ENCODE assay signal across 25 cellular contexts in the genomic region with DNA sequence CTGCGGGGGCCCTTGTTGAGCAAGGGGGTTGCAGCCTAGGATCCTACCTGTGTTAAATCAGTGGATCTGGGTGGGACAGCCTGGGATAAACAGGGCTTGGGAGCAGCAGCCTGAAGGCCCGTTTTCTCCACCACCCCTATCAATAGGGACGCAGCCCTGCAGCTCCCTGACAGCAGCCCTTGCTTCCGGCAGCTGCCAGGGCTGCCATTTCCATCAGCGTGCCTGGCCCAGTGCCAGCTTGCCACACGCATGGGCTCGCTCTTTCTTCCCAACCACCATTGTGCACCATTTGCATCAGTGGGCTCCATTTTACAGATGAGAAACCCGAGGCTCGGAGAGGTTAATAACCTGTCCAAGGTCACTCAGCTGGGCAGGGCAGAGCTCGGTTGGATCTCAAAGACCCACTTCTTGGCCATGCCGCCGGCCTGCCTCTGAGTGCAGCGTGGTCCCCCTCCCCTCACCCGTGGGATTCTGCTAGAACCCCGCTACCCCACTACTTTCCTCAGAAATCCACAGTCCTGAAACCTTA. TPM values are rescaled to one million over a fixed set of nuclear protein-coding genes. Genes with fewer than 3 reads are reported as not detected.
DNase-seq lines count a peak whose midpoint lies in the region; ATAC-seq and TF ChIP-seq lines count a peak whose summit lies in the region.
"Had no signal": no experiment of that assay in that cellular context is flagged by ENCODE, and none has a peak within 500 bp of the region (broad histone marks: within the 10 kb centered on the region; RNA-seq: fewer than 3 reads in every experiment).

No MANE protein-coding gene starts in this region.

- no peak overlapping the region for H3K9ac ChIP-seq in BLaER1 treated with 17β-estradiol and CSF1 and Interleukin-3, amounts not matched to agents 10 nM and 100 nM
- H3K9ac ChIP-seq: parathyroid adenoma had no signal

- WGBS in esophagus squamous epithelium, 2 donors, result 66 to 72% methylated on average over 14 to 15 of the region's 15 CpGs

- DNase-seq in DMS153 treated with DMSO at 0.1 percent for 48 hours (lab: John Stamatoyannopoulos, UW; ENCODE audit: unreplicated experiment) (peak; percentile 32), NCI-H2081 treated with DMSO at 0.1 percent for 48 hours (lab: John Stamatoyannopoulos, UW) (peak; percentile 28), SHP77 (lab: John Stamatoyannopoulos, UW) (peak; percentile 62 to 72), esophagus squamous epithelium (lab: John Stamatoyannopoulos, UW) (no peak), nephron progenitor cell (no peak)
- no peak for DNase-seq in activated naive CD4-positive, alpha-beta T cell treated with anti-CD3 and anti-CD28 coated beads for 36 hours
- DNase-seq: activated CD4-positive, alpha-beta memory T cell treated with anti-CD3 and anti-CD28 coated beads, Interleukin-2, amount 10 ng/mL, durations not matched to agents 7 days and 5 days; activated CD4-positive, CD25-positive, alpha-beta regulatory T cell; activated gamma-delta T cell; AML-193; body of pancreas; effector CD8-positive, alpha-beta T cell; erythroblast; foreskin keratinocyte; immature natural killer cell; IMR-90; left ventricle myocardium superior; stimulated activated CD8-positive, alpha-beta memory T cell treated with anti-CD3 and anti-CD28 coated beads, Interleukin-4, amount 100 ng/mL, for 48 hours; transverse colon had no signal

- no peak overlapping the region for H3K4me3 Mint-ChIP-seq in activated naive CD4-positive, alpha-beta T cell treated with anti-CD3 and anti-CD28 coated beads for 36 hours
- H3K4me3 Mint-ChIP-seq in nephron progenitor cell, result no peak overlapping the region
- H3K4me3 Mint-ChIP-seq: activated CD4-positive, alpha-beta memory T cell treated with anti-CD3 and anti-CD28 coated beads, Interleukin-2, amount 10 ng/mL, durations not matched to agents 7 days and 5 days; GM23338; immature natural killer cell; natural killer cell treated with Interleukin-12 subunit alpha and Interleukin-12 subunit beta and Interleukin-15 and Interleukin-18, amount 100 ng/mL, for 72 hours had no signal

- no peaks in the 10 kb centered on the region for H3K36me3 ChIP-seq in BLaER1 treated with 17β-estradiol and CSF1 and Interleukin-3, amounts not matched to agents 10 nM and 100 nM
- H3K36me3 ChIP-seq in esophagus squamous epithelium, result no peaks in the 10 kb centered on the region
- H3K36me3 ChIP-seq: transverse colon had no signal

- no peak overlapping the region for H3K27ac ChIP-seq in BLaER1 treated with 17β-estradiol and CSF1 and Interleukin-3, amounts not matched to agents 10 nM and 100 nM
- H3K27ac ChIP-seq in esophagus squamous epithelium, result peak overlapping the region in 2 of 4 donors; percentile 9 to 39
- H3K27ac ChIP-seq: body of pancreas, foreskin keratinocyte, parathyroid adenoma, transverse colon had no signal

- H3K4me2 ChIP-seq in BLaER1 treated with 17β-estradiol and CSF1 and Interleukin-3, amounts not matched to agents 10 nM and 100 nM, result peak overlapping the region in 8 of 11 experiments; percentile 11 to 62 (median 52); a peak in 15 of 22 replicates
- H3K4me2 ChIP-seq: GM23338 had no signal

- H3K27ac Mint-ChIP-seq in activated naive CD4-positive, alpha-beta T cell treated with anti-CD3 and anti-CD28 coated beads for 36 hours, result no peak overlapping the region
- H3K27ac Mint-ChIP-seq in nephron progenitor cell, result no peak overlapping the region
- H3K27ac Mint-ChIP-seq: activated CD4-positive, alpha-beta memory T cell treated with anti-CD3 and anti-CD28 coated beads, Interleukin-2, amount 10 ng/mL, durations not matched to agents 7 days and 5 days; GM23338; immature natural killer cell; natural killer cell treated with Interleukin-12 subunit alpha and Interleukin-12 subunit beta and Interleukin-15 and Interleukin-18, amount 100 ng/mL, for 72 hours had no signal

- H4K20me1 ChIP-seq in BLaER1 treated with 17β-estradiol and CSF1 and Interleukin-3, amounts not matched to agents 10 nM and 100 nM, result peaks cover 4 to 85% (median 41%) of the 10 kb centered on the region in 11 experiments; a peak in 21 of 22 replicates

- TF ChIP-seq POLR2A in esophagus squamous epithelium (IDR thresholded peaks at IDR 0.05), result no peak

- CTCF ChIA-PET in activated naive CD4-positive, alpha-beta T cell treated with anti-CD3 and anti-CD28 coated beads for 36 hours (lab: Charles Lee), result no interaction called here

- no peak for ATAC-seq in GM21423 (IDR thresholded peaks at IDR 0.05; ENCODE audit: unreplicated experiment)
- ATAC-seq: body of pancreas; foreskin keratinocyte; GM23338; left ventricle myocardium superior; natural killer cell treated with Interleukin-12 subunit alpha and Interleukin-12 subunit beta and Interleukin-15 and Interleukin-18, amount 100 ng/mL, for 72 hours; sciatic nerve had no signal

- no peaks in the 10 kb centered on the region for H3K9me3 ChIP-seq in BLaER1 treated with 17β-estradiol and CSF1 and Interleukin-3, amounts not matched to agents 10 nM and 100 nM (replicated peaks in 1 of 11)
- no peaks in the 10 kb centered on the region for H3K9me3 ChIP-seq in esophagus squamous epithelium
- H3K9me3 ChIP-seq: body of pancreas, transverse colon had no signal

- peaks cover 7 to 48% (median 36%) of the 10 kb centered on the region in 10 experiments; a peak in 18 of 20 replicates for H3K4me1 ChIP-seq in BLaER1 treated with 17β-estradiol and CSF1 and Interleukin-3, amounts not matched to agents 10 nM and 100 nM
- peaks cover 33 to 83% (median 53%) of the 10 kb centered on the region in 3 donors for H3K4me1 ChIP-seq in esophagus squamous epithelium
- H3K4me1 ChIP-seq: parathyroid adenoma had no signal

- peaks cover 27% of the 10 kb centered on the region for H3K27me3 Mint-ChIP-seq in activated naive CD4-positive, alpha-beta T cell treated with anti-CD3 and anti-CD28 coated beads for 36 hours (ENCODE audit: low read depth)
- H3K27me3 Mint-ChIP-seq in nephron progenitor cell (ENCODE audit: low read depth, poor library complexity), result peaks cover 88% of the 10 kb centered on the region

- TF ChIP-seq CTCF in esophagus squamous epithelium (IDR thresholded peaks at IDR 0.05) (no peak), nephron progenitor cell (IDR thresholded peaks at IDR 0.05) (no peak)

- H3K4me3 ChIP-seq in BLaER1 treated with 17β-estradiol and CSF1 and Interleukin-3, amounts not matched to agents 10 nM and 100 nM, result no peak overlapping the region
- H3K4me3 ChIP-seq in esophagus squamous epithelium, result no peak overlapping the region
- H3K4me3 ChIP-seq: body of pancreas, GM23338, transverse colon had no signal

- peaks cover 4% of the 10 kb centered on the region for H3K4me1 Mint-ChIP-seq in activated naive CD4-positive, alpha-beta T cell treated with anti-CD3 and anti-CD28 coated beads for 36 hours (ENCODE audit: low read depth)
- H3K4me1 Mint-ChIP-seq in nephron progenitor cell, result peaks cover 23% of the 10 kb centered on the region

- H3K36me3 Mint-ChIP-seq in activated naive CD4-positive, alpha-beta T cell treated with anti-CD3 and anti-CD28 coated beads for 36 hours (ENCODE audit: low read depth), result no peaks in the 10 kb centered on the region
- H3K36me3 Mint-ChIP-seq in nephron progenitor cell (ENCODE audit: low read depth), result no peaks in the 10 kb centered on the region
- H3K36me3 Mint-ChIP-seq: immature natural killer cell; natural killer cell treated with Interleukin-12 subunit alpha and Interleukin-12 subunit beta and Interleukin-15 and Interleukin-18, amount 100 ng/mL, for 72 hours had no signal

- H3K9me3 Mint-ChIP-seq in activated naive CD4-positive, alpha-beta T cell treated with anti-CD3 and anti-CD28 coated beads for 36 hours, result no peaks in the 10 kb centered on the region
- H3K9me3 Mint-ChIP-seq in nephron progenitor cell, result no peaks in the 10 kb centered on the region
- H3K9me3 Mint-ChIP-seq: activated CD4-positive, alpha-beta memory T cell treated with anti-CD3 and anti-CD28 coated beads, Interleukin-2, amount 10 ng/mL, durations not matched to agents 7 days and 5 days; GM23338; immature natural killer cell; natural killer cell treated with Interleukin-12 subunit alpha and Interleukin-12 subunit beta and Interleukin-15 and Interleukin-18, amount 100 ng/mL, for 72 hours had no signal

- intact Hi-C loops in esophagus squamous epithelium (cut with DNase I), result no loop called here
- intact Hi-C loops in activated naive CD4-positive, alpha-beta T cell treated with anti-CD3 and anti-CD28 coated beads for 36 hours (cut with micrococcal nuclease), result no loop called here

- H3K27me3 ChIP-seq in BLaER1 treated with 17β-estradiol and CSF1 and Interleukin-3, amounts not matched to agents 10 nM and 100 nM, result peaks cover 45 to 65% (median 56%) of the 10 kb centered on the region in 11 experiments
- H3K27me3 ChIP-seq in esophagus squamous epithelium, result peaks cover 0 to 48% (median 0%) of the 10 kb centered on the region in 4 donors
- H3K27me3 ChIP-seq: body of pancreas had no signal

RNA-seq across cellular contexts. Expression of gene WNT4, which starts 3.8 kb away (rescaled TPM):
- 10 to 100 TPM in 1 of 4 donors, 1 to 10 TPM in 3; 4.8 to 11.9 (median 6.6) TPM for total RNA-seq in esophagus squamous epithelium
- not detected for total RNA-seq in activated naive CD4-positive, alpha-beta T cell treated with anti-CD3 and anti-CD28 coated beads for 36 hours
- total RNA-seq: activated CD4-positive, alpha-beta memory T cell treated with anti-CD3 and anti-CD28 coated beads, Interleukin-2, amount 10 ng/mL, durations not matched to agents 7 days and 5 days; IMR-90; natural killer cell treated with Interleukin-12 subunit alpha and Interleukin-12 subunit beta and Interleukin-15 and Interleukin-18, amount 100 ng/mL, for 72 hours had no signal

Comparison
In these comparisons a context has a peak if more than half of its experiments do, and no peak if none do; other contexts are left out.
1. DNase-seq: peak in DMS153 treated with DMSO at 0.1 percent for 48 hours (single experiment), NCI-H2081 treated with DMSO at 0.1 percent for 48 hours (single experiment) and SHP77 (2 of 2); none in esophagus squamous epithelium (single experiment), activated naive CD4-positive, alpha-beta T cell treated with anti-CD3 and anti-CD28 coated beads for 36 hours (single experiment) and nephron progenitor cell (single experiment).
2. RNA of gene WNT4, which starts 3.8 kb away (total RNA-seq): 4.8 to 11.9 TPM in esophagus squamous epithelium; not detected in activated naive CD4-positive, alpha-beta T cell treated with anti-CD3 and anti-CD28 coated beads for 36 hours; every median in the first group is over 4 times any median in the second.